In genomic region chr5:61460471-61460870, GRCh38 we compare ENCODE assay signal across 23 cellular contexts.
A peak's percentile ranks its signal among the peaks of the same experiment; 100 is the strongest.
DNase-seq lines count a peak whose midpoint lies in the region; FAIRE-seq and TF ChIP-seq lines count a peak whose summit lies in the region.
"Had no signal": no experiment of that assay in that cellular context is flagged by ENCODE, and none has a peak within 500 bp of the region (broad histone marks: within the 10 kb centered on the region; RNA-seq: fewer than 3 reads in every experiment).

No MANE protein-coding gene starts in this region.

- H3K4me1 ChIP-seq in BLaER1: peaks cover 14% of the 10 kb centered on the region
- H3K4me1 ChIP-seq in small intestine (ENCODE audit: control insufficient read depth in 2 of 2, insufficient read depth in 1 of 2, low read depth in 1 of 2, low read length in 1 of 2): peaks cover 2 to 17% of the 10 kb centered on the region in 2 donors
- H3K4me1 ChIP-seq in vagina: peaks cover 17% of the 10 kb centered on the region
- peaks cover 9% of the 10 kb centered on the region in 2 donors for H3K4me1 ChIP-seq in thyroid gland
- H3K4me1 ChIP-seq: Caco-2 had no signal

- TF ChIP-seq CTCF in NB4 (IDR thresholded peaks at IDR 0.05; ENCODE audit: low read depth, low read length): no peak
- TF ChIP-seq CTCF in vagina (IDR thresholded peaks at IDR 0.05): no peak
- TF ChIP-seq CTCF in thyroid gland (IDR thresholded peaks at IDR 0.05): no peak

- H3K4me3 ChIP-seq in BLaER1 (no peak overlapping the region), NB4 (ENCODE audit: low read depth, low read length) (no peak overlapping the region), small intestine (ENCODE audit: low read depth in 1 of 2, low read length in 2 of 2) (no peak overlapping the region), vagina (no peak overlapping the region), thyroid gland (replicated peaks in 1 of 3) (no peak overlapping the region)
- H3K4me3 ChIP-seq: GM12878 had no signal

- intact Hi-C loops in vagina (cut with DNase I): no loop called here
- intact Hi-C loops in thyroid gland (cut with DNase I): no loop called here

- H3K36me3 ChIP-seq in BLaER1 (peaks cover 6% of the 10 kb centered on the region; the same call in 1 of the 2 replicates), small intestine (ENCODE audit: control insufficient read depth in 2 of 2, insufficient read depth in 2 of 2, low read length in 2 of 2) (no peaks in the 10 kb centered on the region), vagina (no peaks in the 10 kb centered on the region), thyroid gland (no peaks in the 10 kb centered on the region)

- peak overlapping the region; percentile 40 for H3K4me2 ChIP-seq in BLaER1

- no peaks in the 10 kb centered on the region for H3K27me3 ChIP-seq in BLaER1
- H3K27me3 ChIP-seq in small intestine (ENCODE audit: control insufficient read depth in 2 of 2, insufficient read depth in 2 of 2, low read length in 2 of 2): no peaks in the 10 kb centered on the region
- no peaks in the 10 kb centered on the region for H3K27me3 ChIP-seq in vagina
- H3K27me3 ChIP-seq in thyroid gland: no peaks in the 10 kb centered on the region

- H3K27ac ChIP-seq in BLaER1 (no peak overlapping the region), small intestine (ENCODE audit: low read depth in 1 of 2, low read length in 1 of 2) (no peak overlapping the region), vagina (no peak overlapping the region), thyroid gland (no peak overlapping the region)
- H3K27ac ChIP-seq: C4-2B had no signal

- DNase-seq in NB4 (ENCODE audit: low read depth) (peak; percentile 4), frontal cortex (ENCODE audit: low spot score in 2 of 2) (no peak), small intestine (no peak), vagina (ENCODE audit: extremely low spot score in 2 of 2) (no peak), HCEC 1CT (no peak), thyroid gland (no peak)
- no peak for DNase-seq in activated effector memory CD4-positive, alpha-beta T cell treated with Interleukin-2 at 50 U/mL for 16 hours
- DNase-seq: 8988T; AML-193; Caco-2; Calu3; CD4-positive, alpha-beta T cell; CD8-positive, alpha-beta T cell; DMS79 treated with DMSO at 0.1 percent for 48 hours; GF-D8 had no signal

- FAIRE-seq in frontal cortex (lab: Jason Lieb, UNC): peak; percentile 57
- FAIRE-seq in small intestine (lab: Jason Lieb, UNC): peak; percentile 30
- FAIRE-seq: A204.1, D721Med, G401.6, GM12878, GM12892, GM18507 had no signal

- H3K9ac ChIP-seq in BLaER1: no peak overlapping the region

- peaks cover 60% of the 10 kb centered on the region for H4K20me1 ChIP-seq in BLaER1

- TF ChIP-seq POLR2A in NB4 (IDR thresholded peaks at IDR 0.05; ENCODE audit: extremely low read depth, insufficient read length) (no peak), vagina (IDR thresholded peaks at IDR 0.05) (no peak), thyroid gland (IDR thresholded peaks at IDR 0.05) (no peak)

- 88 to 92% (median 92%) methylated on average over 3 of the region's 3 CpGs for WGBS in small intestine, 3 donors
- WGBS in thyroid gland, 2 donors: 91 to 92% methylated on average over 3 of the region's 3 CpGs

- H3K9me3 ChIP-seq in BLaER1 (no peaks in the 10 kb centered on the region), small intestine (ENCODE audit: control insufficient read depth, low read depth) (no peaks in the 10 kb centered on the region), vagina (no peaks in the 10 kb centered on the region), thyroid gland (no peaks in the 10 kb centered on the region)
- H3K9me3 ChIP-seq: Caco-2 had no signal
